Comparison of ENCODE assay signal across 13 cellular contexts in genomic region chr13:68190826-68191225, GRCh38.
A peak's percentile ranks its signal among the peaks of the same experiment; 100 is the strongest.
DNase-seq lines count a peak whose midpoint lies in the region; TF ChIP-seq lines count a peak whose summit lies in the region.
"Had no signal": no experiment of that assay in that cellular context is flagged by ENCODE, and none has a peak within 500 bp of the region (broad histone marks: within the 10 kb centered on the region; RNA-seq: fewer than 3 reads in every experiment).

No MANE protein-coding gene starts in this region.

- no peak overlapping the region for H3K9ac ChIP-seq in mammary epithelial cell (ENCODE audit: insufficient read depth, low read length)

- dilution Hi-C loops in mammary epithelial cell (cut with HindIII; ENCODE audit: low sequenced_read_pairs), result loop anchor here (5.0 kb wide), 1 partner anchor 69 kb away; no protein-coding TSS in a partner anchor

- no peak overlapping the region for H3K4me3 Mint-ChIP-seq in immature natural killer cell

- intact Hi-C loops in mammary epithelial cell (cut with micrococcal nuclease), result no loop called here

- peaks cover 2 to 47% (median 27%) of the 10 kb centered on the region in 6 donors for H3K9me3 Mint-ChIP-seq in immature natural killer cell

- no TSS peak for BruUV-seq in mammary epithelial cell (replicated peaks; lab: Mats Ljungman, UMichigan)

- H3K36me3 Mint-ChIP-seq in immature natural killer cell, result no peaks in the 10 kb centered on the region
- H3K36me3 Mint-ChIP-seq: activated naive CD4-positive, alpha-beta T cell treated with anti-CD3 and anti-CD28 coated beads, Interleukin-2, amount 50 U/mL, for 72 hours had no signal

- H3K4me1 Mint-ChIP-seq in immature natural killer cell, result no peaks in the 10 kb centered on the region

- CTCF ChIA-PET in mammary epithelial cell (lab: Charles Lee; ENCODE audit: low non-redundant PET), result interaction anchor here (0.6 kb wide), 1 partner anchor 65 kb away, joined by 5 read pairs; no protein-coding TSS in a partner anchor

- TF ChIP-seq CTCF in mammary epithelial cell (conservative IDR thresholded peaks at IDR 0.05 in 1 of 2, IDR thresholded peaks at IDR 0.05 in 1 of 2; ENCODE audit: extremely low read depth in 1 of 2, insufficient read depth in 1 of 2, low read depth in 1 of 2, low read length in 2 of 2), result no peak

- H3K27me3 ChIP-seq in mammary epithelial cell (ENCODE audit: insufficient read depth, low read length), result no peaks in the 10 kb centered on the region
- H3K27me3 ChIP-seq: uterus had no signal

- H3K27ac Mint-ChIP-seq in immature natural killer cell, result no peak overlapping the region
- H3K27ac Mint-ChIP-seq: activated naive CD4-positive, alpha-beta T cell treated with anti-CD3 and anti-CD28 coated beads, Interleukin-2, amount 50 U/mL, for 72 hours had no signal

- in situ Hi-C loops in Caki2 (cut with HindIII; ENCODE audit: low pct_unique_long_range_greater_than_20kb, low sequenced_read_pairs) (no loop called here), mammary epithelial cell (cut with MboI; ENCODE audit: low sequenced_read_pairs in 2 of 2) (no loop called here)

- no peaks in the 10 kb centered on the region for H3K9me3 ChIP-seq in mammary epithelial cell (replicated peaks; ENCODE audit: insufficient read depth, low read length)
- H3K9me3 ChIP-seq: uterus had no signal

- H3K79me2 ChIP-seq in mammary epithelial cell (ENCODE audit: insufficient read depth, low read length), result no peaks in the 10 kb centered on the region

- peak overlapping the region; percentile 61 for H3K27ac ChIP-seq in mammary epithelial cell (ENCODE audit: insufficient read depth, low read depth, low read length)
- H3K27ac ChIP-seq: uterus had no signal

- H3K27me3 Mint-ChIP-seq in immature natural killer cell (ENCODE audit: low read depth in 3 of 3), result peaks cover 0 to 3% (median 0%) of the 10 kb centered on the region in 3 donors

- H3K4me3 ChIP-seq in mammary epithelial cell (replicated peaks in 1 of 3; ENCODE audit: insufficient read depth in 1 of 3, low read depth in 2 of 3, low read length in 3 of 3), result no peak overlapping the region
- H3K4me3 ChIP-seq: uterus had no signal

- no peak overlapping the region for H3K4me2 ChIP-seq in mammary epithelial cell (ENCODE audit: insufficient read depth, low read depth, low read length)

- peaks cover 15% of the 10 kb centered on the region for H3K4me1 ChIP-seq in mammary epithelial cell (ENCODE audit: insufficient read depth, low read length)
- H3K4me1 ChIP-seq: uterus had no signal

- no peaks in the 10 kb centered on the region for H4K20me1 ChIP-seq in mammary epithelial cell (ENCODE audit: insufficient read depth, low read length)

- WGBS in mammary epithelial cell (ENCODE audit: low coverage, missing lambda C conversion rate), result 37% methylated on average over 4 of the region's 4 CpGs

- H2AFZ ChIP-seq in mammary epithelial cell (ENCODE audit: low read depth, low read length), result peak overlapping the region; percentile 55

- H3K36me3 ChIP-seq in mammary epithelial cell (ENCODE audit: insufficient read depth, low read length), result no peaks in the 10 kb centered on the region
- H3K36me3 ChIP-seq: uterus had no signal

- DNase-seq in Caki2 (ENCODE audit: low read depth) (peak; percentile 61), LoVo (ENCODE audit: low spot score) (peak; percentile 54), mammary epithelial cell (peak; percentile 78), kidney tubule cell (ENCODE audit: low spot score) (peak; percentile 78), NCI-H1436 (lab: John Stamatoyannopoulos, UW) (no peak), RPMI8226 (no peak), NAMALWA (ENCODE audit: low spot score) (no peak), immature natural killer cell (no peak)
- DNase-seq: NCI-H1694; NCI-H526; stimulated activated CD4-positive, alpha-beta T cell treated with anti-CD3 and anti-CD28 coated beads, Interleukin-2, amount 100 ng/mL, for 48 hours; uterus had no signal

Comparison
In these comparisons a context has a peak if more than half of its experiments do, and no peak if none do; other contexts are left out.
1. DNase-seq: peak in Caki2 (single experiment), LoVo (single experiment), mammary epithelial cell (single experiment) and kidney tubule cell (single experiment); none in NCI-H1436 (single experiment), RPMI8226 (single experiment), NAMALWA (single experiment) and immature natural killer cell (0 of 3).